ENCODE assay signal across 6 cellular contexts in the genomic region with DNA sequence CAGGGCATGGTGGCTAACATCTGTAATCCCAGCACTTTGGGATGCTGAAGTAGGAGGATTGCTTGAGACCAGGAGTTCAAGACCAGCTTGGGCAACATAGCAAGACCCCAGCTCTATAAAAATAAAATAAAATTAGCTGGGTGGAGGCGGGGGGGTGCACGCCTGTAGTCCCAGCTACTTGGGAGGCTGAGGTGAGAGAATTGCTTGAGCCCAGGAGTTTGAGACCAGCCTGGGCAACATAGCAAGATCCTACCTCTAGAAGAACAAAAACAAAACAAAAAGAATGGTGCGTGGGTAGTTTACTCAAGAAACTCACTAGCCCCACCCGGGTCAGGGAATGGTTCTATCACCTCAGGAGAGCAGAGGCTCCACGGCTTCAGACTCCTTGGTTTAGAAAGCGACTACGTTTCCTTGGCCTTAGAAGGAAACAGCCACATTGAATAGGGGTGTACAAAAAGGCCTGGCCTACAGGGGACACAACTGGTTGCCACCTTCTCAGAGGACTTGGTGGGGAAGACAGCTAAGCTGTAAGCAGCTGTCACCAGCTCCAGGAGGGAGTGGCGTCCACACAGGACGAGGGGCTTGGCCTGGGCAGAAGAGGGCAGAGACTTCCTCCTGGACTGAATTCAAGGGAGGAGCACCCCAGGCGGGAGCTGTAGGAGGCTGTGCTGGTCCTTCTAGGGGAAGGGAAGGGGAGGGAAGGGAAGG. TPM values are rescaled to one million over a fixed set of nuclear protein-coding genes. Genes with fewer than 3 reads are reported as not detected.
DNase-seq lines count a peak whose midpoint lies in the region; ATAC-seq, FAIRE-seq and TF ChIP-seq lines count a peak whose summit lies in the region.

No MANE protein-coding gene starts in this region.

- H3K27ac ChIP-seq in A549 (peak overlapping the region; percentile 82 to 88), HUES64 (ENCODE audit: low read depth, low read length) (no peak overlapping the region)

- H3K9me3 ChIP-seq in A549, result no peaks in the 10 kb centered on the region
- H3K9me3 ChIP-seq in HUES64 (ENCODE audit: insufficient read depth, low read depth, low read length), result no peaks in the 10 kb centered on the region
- H3K9me3 ChIP-seq in neuron (ENCODE audit: low read length), result no peaks in the 10 kb centered on the region

- CTCF ChIA-PET in A549 (lab: Yijun Ruan, JAX), result interaction anchor here (0.5 to 7.2 kb wide), 26 partner anchors 8 to 446 kb away, joined by 3 to 105 read pairs (median 5); a partner anchor contains a TSS

- TF ChIP-seq EP300 in A549 (IDR thresholded peaks at IDR 0.05), result no peak

- ATAC-seq in A549, result peak; percentile 36 to 72

- peak; percentile 73 to 79 for DNase-seq in A549 (ENCODE audit: low read depth in 1 of 2, low spot score in 1 of 2)
- no peak for DNase-seq in astrocyte of the spinal cord (ENCODE audit: low read depth, low spot score)
- no peak for DNase-seq in head of caudate nucleus
- no peak for DNase-seq in NCI-H1930 (lab: John Stamatoyannopoulos, UW)

- 51% methylated on average over 9 of the region's 10 CpGs for WGBS in A549 (ENCODE audit: missing lambda C conversion rate)
- 50% methylated on average over 8 of the region's 10 CpGs for WGBS in HUES64

- peaks cover 32% of the 10 kb centered on the region for H3K4me1 ChIP-seq in A549
- H3K4me1 ChIP-seq in HUES64 (ENCODE audit: insufficient read depth, low read length), result peaks cover 10% of the 10 kb centered on the region; the same call in 1 of the 2 replicates
- peaks cover 37% of the 10 kb centered on the region for H3K4me1 ChIP-seq in neuron (ENCODE audit: insufficient read depth, low read length)

- no peak for TF ChIP-seq RAD21 in A549 (conservative IDR thresholded peaks at IDR 0.05 in 1 of 2, IDR thresholded peaks at IDR 0.05 in 1 of 2)

- FAIRE-seq in A549 (lab: Jason Lieb, UNC), result no peak

- POLR2A ChIA-PET in A549 (lab: Yijun Ruan, JAX), result interaction anchor here (0.9 to 2.1 kb wide), 3 partner anchors 17 to 44 kb away, joined by 4 to 5 read pairs (median 5); no protein-coding TSS in a partner anchor

- TF ChIP-seq POLR2A in A549 (IDR thresholded peaks at IDR 0.05; ENCODE audit: low read length), result no peak

- TF ChIP-seq CTCF in A549 (IDR thresholded peaks at IDR 0.05), result no peak
- no peak for TF ChIP-seq CTCF in astrocyte of the spinal cord (IDR thresholded peaks at IDR 0.05; ENCODE audit: low read depth, low read length)

- H3K4me2 ChIP-seq in A549, result peak overlapping the region; percentile 91

- in situ Hi-C loops in astrocyte of the spinal cord (cut with HindIII; ENCODE audit: low sequenced_read_pairs), result no loop called here

- peak overlapping the region; percentile 32 for H3K9ac ChIP-seq in HUES64 (ENCODE audit: low read depth, low read length)

- H3K27me3 ChIP-seq in HUES64 (ENCODE audit: insufficient read depth, low read length) (no peaks in the 10 kb centered on the region), neuron (ENCODE audit: insufficient read depth, low read length) (no peaks in the 10 kb centered on the region)

- intact Hi-C loops in head of caudate nucleus (cut with DNase I), result no loop called here

- no peak overlapping the region for H2AFZ ChIP-seq in neuron (ENCODE audit: low read depth, low read length)

- peaks cover 55% of the 10 kb centered on the region for H3K36me3 ChIP-seq in HUES64 (ENCODE audit: insufficient read depth, low read length)
- peaks cover 38% of the 10 kb centered on the region for H3K36me3 ChIP-seq in neuron (ENCODE audit: insufficient read depth, low read length)

- H3K4me3 ChIP-seq in A549 (peak overlapping the region; percentile 72), HUES64 (ENCODE audit: low read length) (peak overlapping the region; percentile 88), astrocyte of the spinal cord (ENCODE audit: low read depth, low read length) (peak overlapping the region; percentile 72), neuron (ENCODE audit: low read length) (peak overlapping the region; percentile 78)

TF ChIP-seq in A549, 52 proteins besides CTCF, POLR2A, EP300 and RAD21 (continues in another document):
- TF ChIP-seq, protein P1, sequence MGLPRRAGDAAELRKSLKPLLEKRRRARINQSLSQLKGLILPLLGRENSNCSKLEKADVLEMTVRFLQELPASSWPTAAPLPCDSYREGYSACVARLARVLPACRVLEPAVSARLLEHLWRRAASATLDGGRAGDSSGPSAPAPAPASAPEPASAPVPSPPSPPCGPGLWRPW (IDR thresholded peaks at IDR 0.05), result no peak
- TF ChIP-seq, protein P2, sequence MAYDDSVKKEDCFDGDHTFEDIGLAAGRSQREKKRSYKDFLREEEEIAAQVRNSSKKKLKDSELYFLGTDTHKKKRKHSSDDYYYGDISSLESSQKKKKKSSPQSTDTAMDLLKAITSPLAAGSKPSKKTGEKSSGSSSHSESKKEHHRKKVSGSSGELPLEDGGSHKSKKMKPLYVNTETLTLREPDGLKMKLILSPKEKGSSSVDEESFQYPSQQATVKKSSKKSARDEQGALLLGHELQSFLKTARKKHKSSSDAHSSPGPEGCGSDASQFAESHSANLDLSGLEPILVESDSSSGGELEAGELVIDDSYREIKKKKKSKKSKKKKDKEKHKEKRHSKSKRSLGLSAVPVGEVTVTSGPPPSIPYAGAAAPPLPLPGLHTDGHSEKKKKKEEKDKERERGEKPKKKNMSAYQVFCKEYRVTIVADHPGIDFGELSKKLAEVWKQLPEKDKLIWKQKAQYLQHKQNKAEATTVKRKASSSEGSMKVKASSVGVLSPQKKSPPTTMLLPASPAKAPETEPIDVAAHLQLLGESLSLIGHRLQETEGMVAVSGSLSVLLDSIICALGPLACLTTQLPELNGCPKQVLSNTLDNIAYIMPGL (CRISPR knock-in tag; IDR thresholded peaks at IDR 0.05; ENCODE audit: borderline replicate concordance), result no peak
- TF ChIP-seq NPAS2 (CRISPR knock-in tag; IDR thresholded peaks at IDR 0.05; ENCODE audit: borderline replicate concordance) (no peak), POLR2AphosphoS2 (conservative IDR thresholded peaks at IDR 0.05; ENCODE audit: low read length) (no peak), HOXA7 (CRISPR knock-in tag; IDR thresholded peaks at IDR 0.05) (0 out of 2 replicates have a peak, but pooled peaks have one; percentile 22), EHMT2 (IDR thresholded peaks at IDR 0.05; ENCODE audit: low read depth) (no peak), GATA3 (IDR thresholded peaks at IDR 0.05; ENCODE audit: borderline replicate concordance) (no peak), PHF8 (IDR thresholded peaks at IDR 0.05; ENCODE audit: borderline replicate concordance, low read depth) (no peak), TFCP2L1 (CRISPR knock-in tag; IDR thresholded peaks at IDR 0.05) (no peak), MAZ (IDR thresholded peaks at IDR 0.05; ENCODE audit: borderline replicate concordance, low read depth, low read length) (no peak), HDAC2 (IDR thresholded peaks at IDR 0.05) (no peak)
- TF ChIP-seq, protein P3, sequence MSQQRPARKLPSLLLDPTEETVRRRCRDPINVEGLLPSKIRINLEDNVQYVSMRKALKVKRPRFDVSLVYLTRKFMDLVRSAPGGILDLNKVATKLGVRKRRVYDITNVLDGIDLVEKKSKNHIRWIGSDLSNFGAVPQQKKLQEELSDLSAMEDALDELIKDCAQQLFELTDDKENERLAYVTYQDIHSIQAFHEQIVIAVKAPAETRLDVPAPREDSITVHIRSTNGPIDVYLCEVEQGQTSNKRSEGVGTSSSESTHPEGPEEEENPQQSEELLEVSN (IDR thresholded peaks at IDR 0.05; ENCODE audit: borderline replicate concordance, low read depth), result no peak

RNA-seq across cellular contexts. Expression of a gene that starts 0.7 kb away (rescaled TPM):
- polyA plus RNA-seq in A549 (2011; rRNA removed), result 86.1 and 90.9 TPM in 2 replicates
- 504 and 555 TPM in 2 replicates for polyA plus RNA-seq in A549 (2012; cell fraction: cytosol; rRNA removed)
- 355 and 514 TPM in 2 replicates for polyA plus RNA-seq in A549 (2012; cell fraction: nucleus; rRNA removed)
- 342 to 380 TPM (median 355 TPM) in 3 replicates for polyA plus RNA-seq in A549 (2017; fragmentation: RNase III; extraction: RNeasy Plus Mini Kit Qiagen cat#74134 plus additional on column Dnase treatment)
- polyA minus RNA-seq in A549 (2011; rRNA and poly(A)+ RNA removed), result 103 and 148 TPM in 2 replicates
- 64.5 TPM for polyA plus RNA-seq in HUES64 (2013, experiment 1 of 2)
- 62.3 TPM for polyA plus RNA-seq in HUES64 (2013, experiment 2 of 2)

RNA-seq across cellular contexts. Expression of a gene that starts 1.0 kb away (rescaled TPM):
- polyA plus RNA-seq in A549 (2011; rRNA removed), result 33.4 and 59.8 TPM in 2 replicates
- 44.2 and 50.6 TPM in 2 replicates for polyA plus RNA-seq in A549 (2012; cell fraction: cytosol; rRNA removed)
- 39.7 and 60.2 TPM in 2 replicates for polyA plus RNA-seq in A549 (2012; cell fraction: nucleus; rRNA removed)
- 43.4 to 46.0 TPM (median 45.2 TPM) in 3 replicates for polyA plus RNA-seq in A549 (2017; fragmentation: RNase III; extraction: RNeasy Plus Mini Kit Qiagen cat#74134 plus additional on column Dnase treatment)
- 51.0 and 55.9 TPM in 2 replicates for polyA minus RNA-seq in A549 (2011; rRNA and poly(A)+ RNA removed)
- 40.7 TPM for polyA plus RNA-seq in HUES64 (2013, experiment 1 of 2)
- polyA plus RNA-seq in HUES64 (2013, experiment 2 of 2), result 40.2 TPM

RNA-seq across cellular contexts. Expression of a gene that starts 17.8 kb away (rescaled TPM):
- polyA plus RNA-seq in A549 (2011; rRNA removed), result 113 and 133 TPM in 2 replicates
- 274 and 334 TPM in 2 replicates for polyA plus RNA-seq in A549 (2012; cell fraction: cytosol; rRNA removed)
- 224 and 303 TPM in 2 replicates for polyA plus RNA-seq in A549 (2012; cell fraction: nucleus; rRNA removed)
- polyA plus RNA-seq in A549 (2017; fragmentation: RNase III; extraction: RNeasy Plus Mini Kit Qiagen cat#74134 plus additional on column Dnase treatment), result 102 to 108 TPM (median 106 TPM) in 3 replicates
- polyA minus RNA-seq in A549 (2011; rRNA and poly(A)+ RNA removed), result 176 and 189 TPM in 2 replicates
- 24.1 TPM for polyA plus RNA-seq in HUES64 (2013, experiment 1 of 2)
- polyA plus RNA-seq in HUES64 (2013, experiment 2 of 2), result 21.4 TPM

RNA-seq across cellular contexts. Expression of a gene that starts 27.9 kb away (rescaled TPM):
- polyA plus RNA-seq in A549 (2011; rRNA removed) (45.4 and 51.9 TPM in 2 replicates), A549 (2017; fragmentation: RNase III; extraction: RNeasy Plus Mini Kit Qiagen cat#74134 plus additional on column Dnase treatment) (93.5 to 116 TPM (median 109 TPM) in 3 replicates)
- 90.7 and 118 TPM in 2 replicates for polyA plus RNA-seq in A549 (2012; cell fraction: cytosol; rRNA removed)
- 35.8 and 47.6 TPM in 2 replicates for polyA plus RNA-seq in A549 (2012; cell fraction: nucleus; rRNA removed)
- 40.3 and 63.2 TPM in 2 replicates for polyA minus RNA-seq in A549 (2011; rRNA and poly(A)+ RNA removed)
- polyA plus RNA-seq in HUES64 (2013, experiment 1 of 2), result 91.6 TPM
- polyA plus RNA-seq in HUES64 (2013, experiment 2 of 2), result 99.2 TPM

RNA-seq across cellular contexts. Expression of a gene that starts 40.0 kb away (rescaled TPM):
- polyA plus RNA-seq in A549 (2011; rRNA removed) (not detected in 2 replicates), A549 (2017; fragmentation: RNase III; extraction: RNeasy Plus Mini Kit Qiagen cat#74134 plus additional on column Dnase treatment) (not detected in 3 replicates)
- not detected in 2 replicates for polyA plus RNA-seq in A549 (2012; cell fraction: cytosol; rRNA removed)
- polyA plus RNA-seq in A549 (2012; cell fraction: nucleus; rRNA removed), result not detected in 2 replicates
- not detected in 2 replicates for polyA minus RNA-seq in A549 (2011; rRNA and poly(A)+ RNA removed)
- not detected for polyA plus RNA-seq in HUES64 (2013, experiment 1 of 2)
- polyA plus RNA-seq in HUES64 (2013, experiment 2 of 2), result not detected

Comparison
In these comparisons a context has a peak if more than half of its experiments do, and no peak if none do; other contexts are left out.
1. DNase-seq: peak in A549 (2 of 2); none in astrocyte of the spinal cord (single experiment), head of caudate nucleus (0 of 42) and NCI-H1930 (0 of 2).
2. Peak in every context shown above with its lines, with median percentiles within 50 percentile points of each other: H3K4me3 ChIP-seq.